ENCODE assay signal across 1 cellular context in the genomic region with DNA sequence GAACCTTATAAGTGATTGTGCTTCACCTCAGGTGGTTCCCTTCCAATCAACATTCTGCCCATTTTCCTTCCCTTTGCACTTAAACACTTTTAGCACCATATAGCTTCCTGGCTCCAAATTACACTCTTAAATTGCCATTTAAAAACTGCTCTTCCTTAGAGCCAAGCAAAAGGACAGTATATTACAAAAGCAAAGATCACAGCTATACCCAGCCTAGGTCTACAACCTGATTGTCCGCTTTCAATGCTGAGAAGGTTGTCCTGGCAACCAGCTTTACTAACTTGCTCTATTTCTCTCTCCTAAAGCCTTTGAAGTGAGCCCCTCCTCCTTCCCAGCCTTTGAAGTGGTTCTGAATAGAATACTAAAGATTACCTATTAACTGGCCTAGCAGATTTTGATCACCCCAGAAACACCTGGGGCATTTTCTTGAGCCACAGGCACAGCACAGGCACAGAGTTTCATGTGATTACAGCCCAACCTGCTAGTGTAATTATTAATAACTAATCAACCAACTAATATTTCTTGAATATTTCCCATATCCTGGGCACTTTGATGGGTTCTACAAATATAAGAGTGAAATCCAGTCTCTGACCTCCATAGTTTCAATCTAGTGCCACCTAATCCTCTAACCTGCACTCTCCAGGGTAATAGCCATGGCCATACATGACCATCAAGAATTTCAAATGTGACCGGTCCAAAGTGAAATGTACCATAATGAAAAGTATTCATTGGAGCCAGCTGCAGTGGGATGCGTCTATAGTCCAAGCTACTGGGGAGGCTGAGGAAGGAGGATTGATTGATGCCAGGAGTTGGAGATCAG.
TF ChIP-seq lines count a peak whose summit lies in the region.

No MANE protein-coding gene starts in this region.

TF ChIP-seq in HepG2, 621 proteins besides CTCF, POLR2A, EP300 and RAD21 (continued from another document):
- TF ChIP-seq KLF6 (CRISPR knock-in tag; IDR thresholded peaks at IDR 0.05) = no peak
- TF ChIP-seq, protein P1, sequence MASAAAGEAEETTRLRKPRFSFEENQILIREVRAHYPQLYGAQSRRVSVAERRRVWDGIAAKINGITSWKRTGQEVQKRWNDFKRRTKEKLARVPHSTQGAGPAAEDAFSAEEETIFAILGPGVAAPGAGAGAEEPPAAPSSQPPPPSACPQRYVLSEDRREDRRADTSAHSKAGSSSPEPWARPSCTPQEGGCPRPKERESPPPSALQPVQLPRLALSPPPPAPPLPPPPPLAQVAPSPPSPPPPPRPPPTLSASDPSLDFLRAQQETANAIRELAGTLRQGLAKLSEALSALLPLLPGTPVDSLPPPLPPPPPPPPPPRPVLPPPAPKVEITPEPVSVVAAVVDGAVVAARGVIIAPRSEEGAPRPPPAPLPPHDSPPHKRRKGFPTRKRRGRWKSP (CRISPR knock-in tag; IDR thresholded peaks at IDR 0.05) = peak; percentile 68; the same call in 1 of the 2 replicates
- TF ChIP-seq EEA1 (CRISPR knock-in tag; IDR thresholded peaks at IDR 0.05; ENCODE audit: borderline replicate concordance) = no peak
- TF ChIP-seq, protein P2, sequence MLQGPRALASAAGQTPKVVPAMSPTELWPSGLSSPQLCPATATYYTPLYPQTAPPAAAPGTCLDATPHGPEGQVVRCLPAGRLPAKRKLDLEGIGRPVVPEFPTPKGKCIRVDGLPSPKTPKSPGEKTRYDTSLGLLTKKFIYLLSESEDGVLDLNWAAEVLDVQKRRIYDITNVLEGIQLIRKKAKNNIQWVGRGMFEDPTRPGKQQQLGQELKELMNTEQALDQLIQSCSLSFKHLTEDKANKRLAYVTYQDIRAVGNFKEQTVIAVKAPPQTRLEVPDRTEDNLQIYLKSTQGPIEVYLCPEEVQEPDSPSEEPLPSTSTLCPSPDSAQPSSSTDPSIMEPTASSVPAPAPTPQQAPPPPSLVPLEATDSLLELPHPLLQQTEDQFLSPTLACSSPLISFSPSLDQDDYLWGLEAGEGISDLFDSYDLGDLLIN (CRISPR knock-in tag; IDR thresholded peaks at IDR 0.05; ENCODE audit: borderline replicate concordance) = no peak
- TF ChIP-seq, protein P3, sequence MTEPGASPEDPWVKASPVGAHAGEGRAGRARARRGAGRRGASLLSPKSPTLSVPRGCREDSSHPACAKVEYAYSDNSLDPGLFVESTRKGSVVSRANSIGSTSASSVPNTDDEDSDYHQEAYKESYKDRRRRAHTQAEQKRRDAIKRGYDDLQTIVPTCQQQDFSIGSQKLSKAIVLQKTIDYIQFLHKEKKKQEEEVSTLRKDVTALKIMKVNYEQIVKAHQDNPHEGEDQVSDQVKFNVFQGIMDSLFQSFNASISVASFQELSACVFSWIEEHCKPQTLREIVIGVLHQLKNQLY (CRISPR knock-in tag; IDR thresholded peaks at IDR 0.05) = peak; percentile 62; the same call in 1 of the 2 replicates
- TF ChIP-seq CBX2 (IDR thresholded peaks at IDR 0.05; ENCODE audit: low read depth, low read length) = no peak
- no peak for TF ChIP-seq CBX2 (CRISPR knock-in tag; IDR thresholded peaks at IDR 0.05; ENCODE audit: low read depth)
- TF ChIP-seq PLRG1 (conservative IDR thresholded peaks at IDR 0.05) = no peak
- TF ChIP-seq ZNF121 (CRISPR knock-in tag; IDR thresholded peaks at IDR 0.05) = no peak
- TF ChIP-seq, protein P4, sequence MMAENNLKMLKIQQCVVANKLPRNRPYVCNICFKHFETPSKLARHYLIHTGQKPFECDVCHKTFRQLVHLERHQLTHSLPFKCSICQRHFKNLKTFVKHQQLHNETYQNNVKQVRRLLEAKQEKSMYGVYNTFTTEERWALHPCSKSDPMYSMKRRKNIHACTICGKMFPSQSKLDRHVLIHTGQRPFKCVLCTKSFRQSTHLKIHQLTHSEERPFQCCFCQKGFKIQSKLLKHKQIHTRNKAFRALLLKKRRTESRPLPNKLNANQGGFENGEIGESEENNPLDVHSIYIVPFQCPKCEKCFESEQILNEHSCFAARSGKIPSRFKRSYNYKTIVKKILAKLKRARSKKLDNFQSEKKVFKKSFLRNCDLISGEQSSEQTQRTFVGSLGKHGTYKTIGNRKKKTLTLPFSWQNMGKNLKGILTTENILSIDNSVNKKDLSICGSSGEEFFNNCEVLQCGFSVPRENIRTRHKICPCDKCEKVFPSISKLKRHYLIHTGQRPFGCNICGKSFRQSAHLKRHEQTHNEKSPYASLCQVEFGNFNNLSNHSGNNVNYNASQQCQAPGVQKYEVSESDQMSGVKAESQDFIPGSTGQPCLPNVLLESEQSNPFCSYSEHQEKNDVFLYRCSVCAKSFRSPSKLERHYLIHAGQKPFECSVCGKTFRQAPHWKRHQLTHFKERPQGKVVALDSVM (CRISPR knock-in tag; IDR thresholded peaks at IDR 0.05) = peak; percentile 65
- TF ChIP-seq HNRNPK (IDR thresholded peaks at IDR 0.05; ENCODE audit: low read depth, low read length, poor library complexity, severe bottlenecking) = no peak
- no peak for TF ChIP-seq ZNF460 (CRISPR knock-in tag; IDR thresholded peaks at IDR 0.05; ENCODE audit: borderline replicate concordance)
- TF ChIP-seq, protein P5, sequence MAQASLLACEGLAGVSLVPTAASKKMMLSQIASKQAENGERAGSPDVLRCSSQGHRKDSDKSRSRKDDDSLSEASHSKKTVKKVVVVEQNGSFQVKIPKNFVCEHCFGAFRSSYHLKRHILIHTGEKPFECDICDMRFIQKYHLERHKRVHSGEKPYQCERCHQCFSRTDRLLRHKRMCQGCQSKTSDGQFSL (CRISPR knock-in tag; IDR thresholded peaks at IDR 0.05) = no peak
- TF ChIP-seq ZNF616 (CRISPR knock-in tag; IDR thresholded peaks at IDR 0.05; ENCODE audit: low read depth) = no peak
- TF ChIP-seq, protein P6, sequence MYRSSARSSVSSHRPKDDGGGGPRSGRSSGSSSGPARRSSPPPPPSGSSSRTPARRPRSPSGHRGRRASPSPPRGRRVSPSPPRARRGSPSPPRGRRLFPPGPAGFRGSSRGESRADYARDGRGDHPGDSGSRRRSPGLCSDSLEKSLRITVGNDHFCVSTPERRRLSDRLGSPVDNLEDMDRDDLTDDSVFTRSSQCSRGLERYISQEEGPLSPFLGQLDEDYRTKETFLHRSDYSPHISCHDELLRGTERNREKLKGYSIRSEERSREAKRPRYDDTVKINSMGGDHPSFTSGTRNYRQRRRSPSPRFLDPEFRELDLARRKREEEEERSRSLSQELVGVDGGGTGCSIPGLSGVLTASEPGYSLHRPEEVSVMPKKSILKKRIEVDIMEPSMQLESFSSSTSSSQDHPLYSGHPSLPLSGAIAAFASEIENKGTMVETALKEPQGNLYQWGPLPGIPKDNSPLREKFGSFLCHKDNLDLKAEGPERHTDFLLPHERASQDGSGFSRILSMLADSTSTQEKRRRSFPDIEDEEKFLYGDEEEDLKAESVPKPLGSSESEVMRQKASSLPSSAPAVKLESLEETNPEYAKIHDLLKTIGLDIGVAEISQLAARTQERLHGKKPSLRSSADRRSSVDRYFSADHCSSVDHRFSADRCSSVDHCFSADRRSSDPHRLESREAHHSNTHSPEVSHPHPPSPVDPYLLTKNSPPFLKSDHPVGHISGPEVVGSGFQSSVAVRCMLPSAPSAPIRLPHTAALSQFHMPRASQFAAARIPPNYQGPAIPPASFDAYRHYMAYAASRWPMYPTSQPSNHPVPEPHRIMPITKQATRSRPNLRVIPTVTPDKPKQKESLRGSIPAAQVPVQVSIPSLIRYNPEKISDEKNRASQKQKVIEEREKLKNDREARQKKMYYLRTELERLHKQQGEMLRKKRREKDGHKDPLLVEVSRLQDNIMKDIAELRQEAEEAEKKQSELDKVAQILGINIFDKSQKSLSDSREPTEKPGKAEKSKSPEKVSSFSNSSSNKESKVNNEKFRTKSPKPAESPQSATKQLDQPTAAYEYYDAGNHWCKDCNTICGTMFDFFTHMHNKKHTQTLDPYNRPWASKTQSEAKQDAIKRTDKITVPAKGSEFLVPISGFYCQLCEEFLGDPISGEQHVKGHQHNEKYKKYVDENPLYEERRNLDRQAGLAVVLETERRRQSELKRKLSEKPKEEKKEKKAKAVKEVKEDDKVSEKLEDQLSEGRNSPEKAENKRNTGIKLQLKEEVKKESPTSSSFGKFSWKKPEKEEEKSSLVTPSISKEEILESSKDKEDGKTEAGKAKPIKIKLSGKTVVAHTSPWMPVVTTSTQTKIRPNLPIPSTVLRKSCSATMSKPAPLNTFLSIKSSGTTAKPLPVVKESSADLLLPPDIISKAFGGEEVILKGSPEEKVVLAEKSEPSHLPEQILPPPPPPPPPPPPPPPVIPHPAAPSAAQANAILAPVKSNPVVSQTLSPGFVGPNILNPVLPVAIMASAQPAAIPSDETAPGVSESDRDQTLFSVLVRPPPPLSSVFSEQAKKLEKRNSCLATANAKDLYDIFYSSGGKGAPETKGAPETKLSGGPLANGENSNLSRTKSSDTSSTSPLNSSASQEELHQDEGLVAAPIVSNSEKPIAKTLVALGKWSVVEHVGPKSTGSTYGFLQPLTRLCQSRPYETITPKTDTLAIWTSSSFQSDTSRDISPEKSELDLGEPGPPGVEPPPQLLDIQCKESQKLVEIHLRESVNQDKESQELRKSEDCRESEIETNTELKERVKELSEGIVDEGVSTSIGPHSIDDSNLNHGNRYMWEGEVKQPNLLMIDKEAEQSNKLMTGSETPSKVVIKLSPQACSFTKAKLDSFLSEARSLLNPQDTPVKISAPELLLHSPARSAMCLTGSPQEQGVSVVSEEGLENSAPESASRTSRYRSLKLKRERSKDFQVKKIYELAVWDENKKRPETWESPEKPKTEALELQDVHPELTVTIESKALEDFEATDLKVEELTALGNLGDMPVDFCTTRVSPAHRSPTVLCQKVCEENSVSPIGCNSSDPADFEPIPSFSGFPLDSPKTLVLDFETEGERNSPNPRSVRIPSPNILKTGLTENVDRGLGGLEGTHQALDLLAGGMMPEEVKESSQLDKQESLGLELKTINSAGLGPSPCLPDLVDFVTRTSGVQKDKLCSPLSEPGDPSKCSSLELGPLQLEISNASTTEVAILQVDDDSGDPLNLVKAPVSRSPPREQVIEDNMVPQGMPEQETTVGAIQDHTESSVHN (CRISPR knock-in tag; IDR thresholded peaks at IDR 0.05) = no peak
- no peak for TF ChIP-seq HNRNPL (IDR thresholded peaks at IDR 0.05; ENCODE audit: low read depth, low read length)
- TF ChIP-seq, protein P7, sequence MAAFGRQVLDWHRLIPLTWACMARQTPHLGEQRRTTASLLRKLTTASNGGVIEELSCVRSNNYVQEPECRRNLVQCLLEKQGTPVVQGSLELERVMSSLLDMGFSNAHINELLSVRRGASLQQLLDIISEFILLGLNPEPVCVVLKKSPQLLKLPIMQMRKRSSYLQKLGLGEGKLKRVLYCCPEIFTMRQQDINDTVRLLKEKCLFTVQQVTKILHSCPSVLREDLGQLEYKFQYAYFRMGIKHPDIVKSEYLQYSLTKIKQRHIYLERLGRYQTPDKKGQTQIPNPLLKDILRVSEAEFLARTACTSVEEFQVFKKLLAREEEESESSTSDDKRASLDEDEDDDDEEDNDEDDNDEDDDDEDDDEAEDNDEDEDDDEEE (CRISPR knock-in tag; IDR thresholded peaks at IDR 0.05) = no peak
- TF ChIP-seq SAP130 (CRISPR knock-in tag; IDR thresholded peaks at IDR 0.05; ENCODE audit: low read depth) = peak; percentile 86
- TF ChIP-seq SETDB1 (CRISPR knock-in tag; IDR thresholded peaks at IDR 0.05; ENCODE audit: borderline replicate concordance) = no peak
- TF ChIP-seq ZNF432 (CRISPR knock-in tag; IDR thresholded peaks at IDR 0.05; ENCODE audit: borderline replicate concordance) = no peak
- TF ChIP-seq ZNF44 (CRISPR knock-in tag; IDR thresholded peaks at IDR 0.05) = no peak
